13 cellular contexts compared by ENCODE assay signal in the genomic region with DNA sequence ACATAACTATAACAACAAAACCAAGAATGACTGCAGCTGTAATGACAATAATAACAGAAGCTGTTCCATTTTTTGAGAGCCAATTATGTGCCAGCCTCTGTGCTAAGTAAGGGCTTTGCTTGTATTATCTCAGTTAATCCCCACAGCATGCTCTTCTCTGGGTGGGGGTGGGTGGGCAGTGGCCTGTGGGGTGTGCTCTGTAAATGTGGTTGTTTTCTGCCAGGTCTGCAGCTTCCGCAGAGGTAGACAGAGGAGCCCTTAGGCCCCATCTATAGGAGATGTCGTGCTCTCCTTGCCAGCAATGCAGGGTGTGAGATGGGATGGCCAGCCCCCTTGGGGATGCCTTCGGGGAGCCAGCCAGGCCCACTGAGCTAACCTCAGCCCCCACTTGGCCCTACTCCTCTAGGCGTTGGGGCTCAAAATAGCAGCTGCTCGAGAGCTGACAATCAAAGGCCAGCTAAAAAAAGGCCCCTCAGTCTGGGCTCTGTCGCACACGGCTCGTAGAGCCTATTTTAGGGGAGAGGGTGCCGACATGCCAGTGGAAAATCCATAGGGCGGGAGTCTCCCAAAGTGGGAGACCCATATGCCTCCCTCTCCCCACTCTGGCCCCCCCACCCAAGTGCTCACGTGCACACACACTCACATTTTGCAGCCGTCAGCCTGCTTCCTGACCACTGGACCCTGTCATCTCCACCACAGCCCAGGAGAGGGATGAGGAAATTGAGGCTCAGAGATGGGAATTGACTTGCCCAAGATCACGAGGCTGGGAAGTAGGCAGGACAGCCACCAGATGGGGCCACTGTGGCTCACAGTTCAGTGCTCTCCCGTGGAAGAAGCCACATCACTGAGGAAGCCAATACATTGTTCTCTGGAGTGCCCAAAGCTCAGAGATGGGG. TPM values are rescaled to one million over a fixed set of nuclear protein-coding genes. Genes with fewer than 3 reads are reported as not detected.
A peak's percentile ranks its signal among the peaks of the same experiment; 100 is the strongest.
DNase-seq lines count a peak whose midpoint lies in the region; ATAC-seq lines count a peak whose summit lies in the region.
"Had no signal": no experiment of that assay in that cellular context is flagged by ENCODE, and none has a peak within 500 bp of the region (broad histone marks: within the 10 kb centered on the region; RNA-seq: fewer than 3 reads in every experiment).

No MANE protein-coding gene starts in this region.

- H3K27ac ChIP-seq in stomach smooth muscle (ENCODE audit: low read length), result peak overlapping the region; percentile 98

- H3K36me3 ChIP-seq in stomach smooth muscle (ENCODE audit: control insufficient read depth in 2 of 2, insufficient read depth in 2 of 2, low read length in 2 of 2), result no peaks in the 10 kb centered on the region
- H3K36me3 ChIP-seq: ovary had no signal

- H3K4me3 ChIP-seq in stomach smooth muscle (ENCODE audit: low read length in 2 of 2), result no peak overlapping the region
- H3K4me3 ChIP-seq: ovary had no signal

- peaks cover 82% of the 10 kb centered on the region for H3K4me1 ChIP-seq in stomach smooth muscle (ENCODE audit: control insufficient read depth, insufficient read depth, low read length)

- no peaks in the 10 kb centered on the region for H3K9me3 ChIP-seq in stomach smooth muscle (ENCODE audit: control insufficient read depth in 2 of 2, low read length in 2 of 2)
- H3K9me3 ChIP-seq: ovary had no signal

- no peaks in the 10 kb centered on the region for H3K27me3 ChIP-seq in stomach smooth muscle (ENCODE audit: control insufficient read depth in 1 of 2, insufficient read depth in 2 of 2, low read length in 2 of 2)
- H3K27me3 ChIP-seq: ovary had no signal

- intact Hi-C loops in left ventricle myocardium superior (cut with micrococcal nuclease), result no loop called here

- ATAC-seq in left ventricle myocardium superior (peak; percentile 49), GM19452 (IDR thresholded peaks at IDR 0.05; ENCODE audit: unreplicated experiment) (no peak)
- ATAC-seq: activated T-cell treated with anti-CD3 and anti-CD28 coated beads, Interleukin-2, amount 50 U/mL, for 4 hours had no signal

- DNase-seq in RPMI7951 (ENCODE audit: low read depth) (peak; percentile 33), left ventricle myocardium superior (peak; percentile 76), mesenteric fat pad (ENCODE audit: low spot score) (no peak), NCI-H1930 (lab: John Stamatoyannopoulos, UW) (no peak)
- DNase-seq: activated CD4-positive, CD25-positive, alpha-beta regulatory T cell treated with anti-CD3 and anti-CD28 coated beads, Interleukin-2, amount 50 U/mL, for 72 hours; activated T-cell treated with anti-CD3 and anti-CD28 coated beads, Interleukin-2, amount 50 U/mL, for 4 hours; anterior cingulate cortex; NCI-H146; stimulated activated CD4-positive, alpha-beta T cell treated with anti-CD3 and anti-CD28 coated beads, Interleukin-4, amount 100 ng/mL, for 1 hour; stimulated activated naive CD4-positive, alpha-beta T cell had no signal

- H3K9ac ChIP-seq in stomach smooth muscle (ENCODE audit: low read length in 2 of 2), result no peak overlapping the region

RNA-seq across cellular contexts. Expression of a gene that starts 15.8 kb away (rescaled TPM):
- total RNA-seq in RPMI7951 (2014; rRNA removed; shearing (Covaris generic)), result not detected in 2 replicates
- total RNA-seq in left ventricle myocardium superior, result not detected
- not detected for total RNA-seq in mesenteric fat pad
- total RNA-seq: activated T-cell treated with anti-CD3 and anti-CD28 coated beads, Interleukin-2, amount 50 U/mL, for 4 hours had no signal

RNA-seq across cellular contexts. Expression of a gene that starts 22.4 kb away (rescaled TPM):
- total RNA-seq in RPMI7951 (2014; rRNA removed; shearing (Covaris generic)), result 3.4 and 5.1 TPM in 2 replicates
- total RNA-seq in left ventricle myocardium superior, result 86.7 TPM
- 3.4 TPM for total RNA-seq in mesenteric fat pad

RNA-seq across cellular contexts. Expression of a gene that starts 22.6 kb away (rescaled TPM):
- total RNA-seq in RPMI7951 (2014; rRNA removed; shearing (Covaris generic)), result 6.1 and 6.6 TPM in 2 replicates
- total RNA-seq in left ventricle myocardium superior (2.2 TPM), mesenteric fat pad (33.5 TPM)

RNA-seq across cellular contexts. Expression of a gene that starts 31.3 kb away (rescaled TPM):
- total RNA-seq in RPMI7951 (2014; rRNA removed; shearing (Covaris generic)), result 254 and 336 TPM in 2 replicates
- total RNA-seq in left ventricle myocardium superior (114 TPM), mesenteric fat pad (63.1 TPM)

RNA-seq across cellular contexts. Expression of a gene that starts 32.4 kb away (rescaled TPM):
- total RNA-seq in RPMI7951 (2014; rRNA removed; shearing (Covaris generic)), result 19.2 and 21.3 TPM in 2 replicates
- 103 TPM for total RNA-seq in left ventricle myocardium superior
- 47.6 TPM for total RNA-seq in mesenteric fat pad

Comparison
In these comparisons a context has a peak if more than half of its experiments do, and no peak if none do; other contexts are left out.
1. DNase-seq: peak in RPMI7951 (single experiment) and left ventricle myocardium superior (single experiment); none in mesenteric fat pad (single experiment) and NCI-H1930 (0 of 2).
2. RNA of a gene that starts 22.4 kb away (total RNA-seq): 86.7 TPM in left ventricle myocardium superior (single experiment); 3.4 TPM in mesenteric fat pad (single experiment) and 3.4 to 5.1 TPM in RPMI7951; every median in the first group is over 10 times any median in the second.